ENCODE assay signal across 8 cellular contexts in genomic region chr13:113585828-113586355, GRCh38. TPM values are rescaled to one million over a fixed set of nuclear protein-coding genes. Genes with fewer than 3 reads are reported as not detected.
A peak's percentile ranks its signal among the peaks of the same experiment; 100 is the strongest.
DNase-seq lines count a peak whose midpoint lies in the region; ATAC-seq and TF ChIP-seq lines count a peak whose summit lies in the region.

No MANE protein-coding gene starts in this region.

- no peaks in the 10 kb centered on the region for H3K9me2 ChIP-seq in PC-3 (replicated peaks; ENCODE audit: low read length)

- TSS peak; percentile 77 for BruUV-seq in PC-3 (replicated peaks; lab: Mats Ljungman, UMichigan)

- H3K4me3 Mint-ChIP-seq in osteocyte (ENCODE audit: unreplicated experiment), result peak overlapping the region; percentile 88

- H4K20me1 ChIP-seq in PC-3 (ENCODE audit: low read length), result peaks cover 23% of the 10 kb centered on the region; the same call in 1 of the 2 replicates

- TF ChIP-seq POLR2A in thyroid gland (IDR thresholded peaks at IDR 0.05), result no peak

- CTCF ChIA-PET in PC-3 (lab: Charles Lee), result no interaction called here

- H3K4me1 ChIP-seq in PC-3 (ENCODE audit: insufficient read depth, low read length), result peaks cover 16% of the 10 kb centered on the region
- H3K4me1 ChIP-seq in endocrine pancreas (ENCODE audit: control insufficient read depth, insufficient read depth, low read length), result no peaks in the 10 kb centered on the region
- peaks cover 0 to 4% of the 10 kb centered on the region in 2 donors for H3K4me1 ChIP-seq in thyroid gland

- H3K27me3 Mint-ChIP-seq in osteocyte (ENCODE audit: unreplicated experiment), result no peaks in the 10 kb centered on the region

- peak overlapping the region; percentile 64 for H3K27ac Mint-ChIP-seq in osteocyte (ENCODE audit: unreplicated experiment)

- H2AFZ ChIP-seq in PC-3 (ENCODE audit: low read length), result no peak overlapping the region

- no peaks in the 10 kb centered on the region for H3F3A ChIP-seq in PC-3 (ENCODE audit: low read length, unreplicated experiment)

- no peak for ATAC-seq in PC-3

- peaks cover 13% of the 10 kb centered on the region for H3K36me3 Mint-ChIP-seq in osteocyte (ENCODE audit: unreplicated experiment)

- H3K4me1 Mint-ChIP-seq in osteocyte (ENCODE audit: unreplicated experiment), result peaks cover 19% of the 10 kb centered on the region

- no peaks in the 10 kb centered on the region for H3K9me3 Mint-ChIP-seq in osteocyte (ENCODE audit: unreplicated experiment)

- POLR2A ChIA-PET in PC-3 (lab: Charles Lee; ENCODE audit: unreplicated experiment), result no interaction called here

- H3K36me3 ChIP-seq in GM06990 (ENCODE audit: control insufficient read depth, insufficient read depth, low read length) (peaks cover 22% of the 10 kb centered on the region), PC-3 (ENCODE audit: low read depth, low read length) (peaks cover 24% of the 10 kb centered on the region), endocrine pancreas (ENCODE audit: control insufficient read depth, insufficient read depth, low read length) (no peaks in the 10 kb centered on the region), thyroid gland (peaks cover 0 to 5% of the 10 kb centered on the region in 2 donors)

- DNase-seq in GM06990 (ENCODE audit: extremely low read depth, insufficient read length), result no peak
- no peak for DNase-seq in PC-3
- peak; percentile 21 for DNase-seq in osteocyte (ENCODE audit: extremely low spot score, unreplicated experiment)
- no peak for DNase-seq in GM20000 (ENCODE audit: low spot score)
- DNase-seq in DMS153 treated with DMSO at 0.1 percent for 48 hours (lab: John Stamatoyannopoulos, UW; ENCODE audit: unreplicated experiment), result no peak
- DNase-seq in T1000 (lab: John Stamatoyannopoulos, UW), result no peak
- DNase-seq in thyroid gland, result no peak

- H3K4me3 ChIP-seq in GM06990 (replicated peaks; ENCODE audit: low read depth, low read length), result peak overlapping the region; percentile 74
- peak overlapping the region; percentile 81 for H3K4me3 ChIP-seq in PC-3 (ENCODE audit: low read length)
- peak overlapping the region; percentile 69 for H3K4me3 ChIP-seq in endocrine pancreas (ENCODE audit: control insufficient read depth, insufficient read depth, low read length)
- peak overlapping the region in 1 of 3 donors; percentile 59 for H3K4me3 ChIP-seq in thyroid gland (replicated peaks in 1 of 3)

- no peak for TF ChIP-seq CTCF in GM06990 (IDR thresholded peaks at IDR 0.05; ENCODE audit: insufficient read depth, low read length, poor library complexity, severe bottlenecking)
- no peak for TF ChIP-seq CTCF in PC-3 (conservative IDR thresholded peaks at IDR 0.05; ENCODE audit: low read depth, low read length)
- no peak for TF ChIP-seq CTCF in osteocyte (IDR thresholded peaks at IDR 0.05)
- TF ChIP-seq CTCF in GM20000 (IDR thresholded peaks at IDR 0.05; ENCODE audit: extremely low read depth, missing control alignments), result no peak
- no peak for TF ChIP-seq CTCF in thyroid gland (IDR thresholded peaks at IDR 0.05)

- intact Hi-C loops in PC-3 (cut with micrococcal nuclease) (no loop called here), thyroid gland (cut with DNase I) (no loop called here)

- 81 to 82% methylated on average over 11 of the region's 11 CpGs for WGBS in thyroid gland, 2 donors

- peak overlapping the region; percentile 96 for H3K4me2 ChIP-seq in PC-3 (ENCODE audit: low read length)

- peaks cover 56% of the 10 kb centered on the region for H3K79me2 ChIP-seq in PC-3 (ENCODE audit: low read length)

- H3K27me3 ChIP-seq in GM06990 (replicated peaks; ENCODE audit: control insufficient read depth, insufficient read depth, low read length) (no peaks in the 10 kb centered on the region), PC-3 (ENCODE audit: low read length) (no peaks in the 10 kb centered on the region), endocrine pancreas (ENCODE audit: control insufficient read depth, insufficient read depth, low read length) (no peaks in the 10 kb centered on the region), thyroid gland (no peaks in the 10 kb centered on the region)

- H3K9ac ChIP-seq in PC-3 (ENCODE audit: low read length) (peak overlapping the region; percentile 81), endocrine pancreas (ENCODE audit: control insufficient read depth, insufficient read depth, low read length) (no peak overlapping the region)

- no peaks in the 10 kb centered on the region for H3K9me3 ChIP-seq in PC-3 (ENCODE audit: low read length)
- H3K9me3 ChIP-seq in endocrine pancreas (ENCODE audit: control insufficient read depth, low read length), result no peaks in the 10 kb centered on the region
- no peaks in the 10 kb centered on the region for H3K9me3 ChIP-seq in thyroid gland

- H3K27ac ChIP-seq in PC-3 (ENCODE audit: low read length) (no peak overlapping the region), thyroid gland (no peak overlapping the region)

RNA-seq across cellular contexts. Expression of gene TFDP1, which starts 1.3 kb away (rescaled TPM):
- total RNA-seq in PC-3 (2014; rRNA removed), result 89.5 and 105 TPM in 2 replicates
- 66.9 and 72.1 TPM in 2 replicates for total RNA-seq in osteocyte
- 10 to 100 TPM; 48.0 to 84.2 (median 53.9) TPM for total RNA-seq in thyroid gland
